In the genomic region with DNA sequence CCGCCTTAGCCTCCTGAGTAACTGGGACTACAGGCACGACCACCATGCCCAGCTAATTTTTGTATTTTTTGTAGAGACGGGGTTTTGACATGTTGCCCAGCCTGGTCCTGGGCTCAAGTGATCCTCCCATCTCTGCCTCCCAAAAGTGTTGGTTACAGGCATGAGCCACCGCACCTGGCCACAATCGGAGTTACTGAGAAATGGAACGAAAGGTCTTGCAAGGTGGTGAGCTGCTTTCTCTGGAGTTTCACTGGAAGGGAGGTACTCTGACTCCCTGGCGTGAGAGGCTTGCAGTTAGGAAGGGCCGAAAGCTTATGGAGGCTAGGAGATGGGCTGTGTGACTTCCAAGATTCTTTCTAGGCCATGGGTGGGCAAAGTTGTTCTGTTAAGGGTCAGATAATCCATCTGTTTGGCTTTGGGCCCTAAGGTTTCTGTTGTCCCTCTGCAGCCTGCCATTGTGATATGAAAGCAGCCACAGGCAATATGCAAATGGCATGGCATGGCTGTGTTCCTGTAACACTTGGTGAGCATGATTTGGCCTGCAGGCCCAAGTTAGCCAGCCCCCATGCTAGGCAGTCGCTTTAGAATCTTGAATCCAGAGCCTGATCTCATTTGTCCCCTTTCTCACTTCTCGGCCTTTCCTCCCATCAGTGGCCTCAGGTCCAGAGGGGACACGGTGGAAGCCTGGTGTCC, we compare ENCODE assay signal across 10 cellular contexts. TPM values are rescaled to one million over a fixed set of nuclear protein-coding genes. Genes with fewer than 3 reads are reported as not detected.
"Had no signal": no experiment of that assay in that cellular context is flagged by ENCODE, and none has a peak within 500 bp of the region (broad histone marks: within the 10 kb centered on the region; RNA-seq: fewer than 3 reads in every experiment).

No MANE protein-coding gene starts in this region.

- H2AFZ ChIP-seq: GM23248 had no signal

- H3K9ac ChIP-seq: GM23248 had no signal

- ATAC-seq: HCT116, HepG2 had no signal

- H3K4me1 ChIP-seq: HAP-1 had no signal

- H3K9me3 ChIP-seq: HAP-1 had no signal

- DNase-seq: GM23248, GOT3, H7, HFFc6, KBM-7 had no signal

- H3K27ac ChIP-seq: GM23248, HL-60 had no signal

- H3K4me3 ChIP-seq: GM23248, HAP-1 had no signal

- H3K36me3 ChIP-seq: HAP-1 had no signal

RNA-seq across cellular contexts. Expression of gene EFHD1, which starts 7.9 kb away (rescaled TPM):
- total RNA-seq: GM23248, HT1080 had no signal
- polyA plus RNA-seq: GM23248, HepG2 had no signal
